In the genomic region with DNA sequence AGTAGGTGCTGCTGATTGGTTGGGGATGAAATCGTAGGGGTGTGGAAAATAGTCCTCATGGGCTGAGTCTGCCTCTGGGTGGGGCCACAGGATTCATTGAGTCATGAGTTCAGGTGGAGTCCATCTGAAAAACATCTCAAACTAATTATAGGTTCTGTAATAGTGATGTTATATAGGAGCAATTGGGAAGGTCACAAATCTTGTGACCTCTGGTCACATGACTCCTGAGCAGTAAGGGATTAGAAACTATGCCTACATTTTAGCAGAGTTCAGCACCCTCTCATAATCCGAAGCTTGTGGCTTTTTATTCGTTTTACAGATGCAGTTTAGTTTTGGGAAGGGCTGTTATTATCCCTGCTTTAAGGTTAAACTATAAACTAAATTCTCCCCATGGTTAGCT, we compare ENCODE assay signal across 9 cellular contexts.
"Had no signal": no experiment of that assay in that cellular context is flagged by ENCODE, and none has a peak within 500 bp of the region (broad histone marks: within the 10 kb centered on the region; RNA-seq: fewer than 3 reads in every experiment).

No MANE protein-coding gene starts in this region.

- ATAC-seq: HCT116, HepG2 had no signal

- H3K27ac Mint-ChIP-seq: IgD-negative memory B cell had no signal

- FAIRE-seq: HepG2 had no signal

- H3K4me1 ChIP-seq: HAP-1 had no signal

- H3K27ac ChIP-seq: GM23248, HL-60 had no signal

- H3K4me1 Mint-ChIP-seq: IgD-negative memory B cell had no signal

- DNase-seq: GM23248, GOT3, H7, KG1 had no signal

- H3K4me3 Mint-ChIP-seq: IgD-negative memory B cell had no signal

- H3K36me3 Mint-ChIP-seq: IgD-negative memory B cell had no signal

- H3K4me3 ChIP-seq: GM23248, HAP-1 had no signal

- H3K36me3 ChIP-seq: HAP-1 had no signal
